In genomic region chr4:178598672-178599071, GRCh38 we compare ENCODE assay signal across 18 cellular contexts.
"Had no signal": no experiment of that assay in that cellular context is flagged by ENCODE, and none has a peak within 500 bp of the region (broad histone marks: within the 10 kb centered on the region; RNA-seq: fewer than 3 reads in every experiment).

No MANE protein-coding gene starts in this region.

- H3K27me3 Mint-ChIP-seq: naive B cell had no signal

- DNase-seq: dermis blood vessel endothelial cell; dorsolateral prefrontal cortex; effector CD4-positive, alpha-beta T cell; effector memory CD4-positive, alpha-beta T cell; foreskin keratinocyte; heart right ventricle; hippocampal formation; left cardiac atrium; left lung; left ventricle myocardium superior; lower lobe of right lung; mesenchymal stem cell; mucosa of descending colon; naive B cell had no signal

- H3K9me3 ChIP-seq: gastroesophageal sphincter, lower lobe of right lung, mucosa of descending colon had no signal

- H3K36me3 ChIP-seq: esophagus muscularis mucosa, gastroesophageal sphincter, heart right ventricle, left lung, lower lobe of right lung had no signal

- H3K4me3 ChIP-seq: coronary artery, dorsolateral prefrontal cortex, esophagus muscularis mucosa, gastroesophageal sphincter, heart right ventricle, left lung, lower lobe of right lung, mucosa of descending colon had no signal

- H3K27ac Mint-ChIP-seq: mesothelial cell of epicardium, naive B cell had no signal

- H3K36me3 Mint-ChIP-seq: mesothelial cell of epicardium, naive B cell had no signal

- H3K27ac ChIP-seq: coronary artery, dorsolateral prefrontal cortex, esophagus muscularis mucosa, foreskin keratinocyte, gastroesophageal sphincter, heart right ventricle, left lung, lower lobe of right lung had no signal

- H3K27me3 ChIP-seq: dorsolateral prefrontal cortex, esophagus muscularis mucosa, foreskin keratinocyte, gastroesophageal sphincter, heart right ventricle, left lung had no signal

- H3K4me1 ChIP-seq: esophagus muscularis mucosa, foreskin keratinocyte, gastroesophageal sphincter, heart right ventricle, left lung, lower lobe of right lung had no signal

- H3K4me1 Mint-ChIP-seq: mesothelial cell of epicardium, naive B cell had no signal

- H3K4me3 Mint-ChIP-seq: mesothelial cell of epicardium, naive B cell had no signal

- ATAC-seq: foreskin keratinocyte, gastroesophageal sphincter, heart right ventricle, left cardiac atrium, left lung, left ventricle myocardium superior, lower lobe of right lung, mucosa of descending colon had no signal
